15 cellular contexts compared by ENCODE assay signal in the genomic region with DNA sequence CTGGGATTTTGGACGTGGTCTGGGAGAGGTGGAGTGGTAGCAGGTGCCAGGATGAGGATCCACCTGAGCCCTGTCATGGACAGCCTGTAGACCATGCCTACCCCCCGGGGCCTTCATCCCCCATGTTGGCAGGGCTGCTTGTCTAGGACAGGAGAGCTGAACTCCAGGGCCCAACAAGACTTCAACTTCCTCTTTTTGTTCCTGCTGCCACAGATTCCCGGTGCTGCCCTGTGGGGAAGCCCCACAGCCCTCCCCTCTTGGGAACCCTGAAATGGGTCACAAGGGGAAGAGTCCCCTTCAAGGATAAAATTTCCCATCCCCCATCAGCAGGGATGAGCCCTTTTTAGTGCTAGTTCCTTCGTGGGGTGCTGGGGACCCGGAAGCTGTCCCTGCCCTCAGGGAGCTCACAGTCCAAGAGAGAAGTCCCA. TPM values are rescaled to one million over a fixed set of nuclear protein-coding genes. Genes with fewer than 3 reads are reported as not detected.
A peak's percentile ranks its signal among the peaks of the same experiment; 100 is the strongest.
DNase-seq lines count a peak whose midpoint lies in the region; ATAC-seq and TF ChIP-seq lines count a peak whose summit lies in the region.
"Had no signal": no experiment of that assay in that cellular context is flagged by ENCODE, and none has a peak within 500 bp of the region (broad histone marks: within the 10 kb centered on the region; RNA-seq: fewer than 3 reads in every experiment).

No MANE protein-coding gene starts in this region.

- H3K79me2 ChIP-seq in KMS-11 (ENCODE audit: insufficient read depth, low read depth): no peaks in the 10 kb centered on the region; the same call in 1 of the 2 replicates

- peaks cover 0 to 10% of the 10 kb centered on the region in 2 donors for H3K27me3 Mint-ChIP-seq in CD8-positive, alpha-beta memory T cell
- no peaks in the 10 kb centered on the region for H3K27me3 Mint-ChIP-seq in activated T-helper 17 cell treated with anti-CD3 and anti-CD28 coated beads, Interleukin-2, amount 50 U/mL, for 72 hours
- no peaks in the 10 kb centered on the region for H3K27me3 Mint-ChIP-seq in natural killer cell (ENCODE audit: low read depth in 2 of 2)

- peak overlapping the region; percentile 38 to 97 (median 92) for H3K4me3 Mint-ChIP-seq in CD8-positive, alpha-beta memory T cell
- peak overlapping the region; percentile 93 for H3K4me3 Mint-ChIP-seq in activated T-helper 17 cell treated with anti-CD3 and anti-CD28 coated beads, Interleukin-2, amount 50 U/mL, for 72 hours
- peak overlapping the region; percentile 97 for H3K4me3 Mint-ChIP-seq in natural killer cell

- no peaks in the 10 kb centered on the region for H3K27me3 ChIP-seq in CD8-positive, alpha-beta memory T cell (ENCODE audit: insufficient read depth, low read length, poor library complexity, severe bottlenecking)
- H3K27me3 ChIP-seq in KMS-11 (ENCODE audit: insufficient read depth, low read depth): peaks cover 12% of the 10 kb centered on the region; the same call in 1 of the 2 replicates

- intact Hi-C loops in natural killer cell (cut with micrococcal nuclease): loop anchor here (2.0 kb wide), 1 partner anchor 69 kb away; the partner anchor contains the start of genes ACTR1A and SUFU

- peak overlapping the region; percentile 56; the same call in 1 of the 2 replicates for H3K4me2 ChIP-seq in KMS-11

- POLR2A ChIA-PET in CD8-positive, alpha-beta memory T cell (lab: Charles Lee): interaction anchor here (0.6 to 3.2 kb wide), 4 partner anchors 12 to 102 kb away, joined by 3 to 45 read pairs (median 22); partner anchors contain the start of genes C10orf95 and FBXL15

- peak overlapping the region in 6 of 8 donors; percentile 42 to 98 (median 77) for H3K27ac Mint-ChIP-seq in CD8-positive, alpha-beta memory T cell
- H3K27ac Mint-ChIP-seq in activated T-helper 17 cell treated with anti-CD3 and anti-CD28 coated beads, Interleukin-2, amount 50 U/mL, for 72 hours: peak overlapping the region; percentile 93
- peak overlapping the region; percentile 86 to 91 for H3K27ac Mint-ChIP-seq in natural killer cell

- CTCF ChIA-PET in CD8-positive, alpha-beta memory T cell (lab: Charles Lee): interaction anchor here (1.0 to 4.8 kb wide), 4 partner anchors 17 to 70 kb away, joined by 3 to 20 read pairs (median 5); no protein-coding TSS in a partner anchor

- no peaks in the 10 kb centered on the region for H4K20me1 ChIP-seq in KMS-11 (ENCODE audit: insufficient read depth)

- 0 out of 2 replicates have a peak overlapping the region, but pooled peaks have one; percentile 72 for H2AFZ ChIP-seq in KMS-11 (ENCODE audit: low read depth)

- H3K4me1 ChIP-seq in CD8-positive, alpha-beta memory T cell (ENCODE audit: insufficient read depth, low read length): peaks cover 50% of the 10 kb centered on the region
- peaks cover 15% of the 10 kb centered on the region for H3K4me1 ChIP-seq in KMS-11 (ENCODE audit: low read depth, poor library complexity, severe bottlenecking)

- DNase-seq in CD8-positive, alpha-beta memory T cell: no peak
- DNase-seq in natural killer cell (no peak), NCI-H2171 treated with DMSO at 0.1 percent for 48 hours (lab: John Stamatoyannopoulos, UW) (no peak)
- no peak for DNase-seq in stimulated activated CD4-positive, alpha-beta T cell treated with anti-CD3 and anti-CD28 coated beads, Interleukin-1b, Interleukin-23, amount 100 ng/mL, for 48 hours
- DNase-seq: activated CD4-positive, CD25-positive, alpha-beta regulatory T cell; anterior cingulate cortex; DMS153; NCI-H2081 treated with DMSO at 0.1 percent for 48 hours; sigmoid colon had no signal

- H3K4me1 Mint-ChIP-seq in CD8-positive, alpha-beta memory T cell: peaks cover 34 to 57% (median 50%) of the 10 kb centered on the region in 3 donors
- peaks cover 34% of the 10 kb centered on the region for H3K4me1 Mint-ChIP-seq in activated T-helper 17 cell treated with anti-CD3 and anti-CD28 coated beads, Interleukin-2, amount 50 U/mL, for 72 hours
- H3K4me1 Mint-ChIP-seq in natural killer cell: peaks cover 65 to 68% of the 10 kb centered on the region in 2 donors

- peak overlapping the region; percentile 23 for H3K4me3 ChIP-seq in CD8-positive, alpha-beta memory T cell (ENCODE audit: low read length)
- H3K4me3 ChIP-seq in KMS-11 (IDR thresholded peaks at IDR 0.05; ENCODE audit: insufficient read depth, low read depth, low read length): no peak overlapping the region
- H3K4me3 ChIP-seq: mucosa of descending colon had no signal

- no peak for ATAC-seq in activated T-helper 17 cell treated with anti-CD3 and anti-CD28 coated beads, Interleukin-2, amount 50 U/mL, for 72 hours (replicated peaks)
- ATAC-seq in natural killer cell (no peak), HG03460 (IDR thresholded peaks at IDR 0.05; ENCODE audit: unreplicated experiment) (no peak), GM18498 (IDR thresholded peaks at IDR 0.05; ENCODE audit: unreplicated experiment) (no peak)
- ATAC-seq: mucosa of descending colon had no signal

- no peak overlapping the region for H3K9ac ChIP-seq in KMS-11

- H3K36me3 ChIP-seq in CD8-positive, alpha-beta memory T cell (ENCODE audit: insufficient read depth, low read length): no peaks in the 10 kb centered on the region
- H3K36me3 ChIP-seq in KMS-11 (ENCODE audit: insufficient read depth): no peaks in the 10 kb centered on the region
- H3K36me3 ChIP-seq: sigmoid colon had no signal

- H3K9me3 ChIP-seq in CD8-positive, alpha-beta memory T cell (ENCODE audit: low read length): no peaks in the 10 kb centered on the region
- H3K9me3 ChIP-seq: mucosa of descending colon, sigmoid colon had no signal

- H3K9me3 Mint-ChIP-seq in CD8-positive, alpha-beta memory T cell: no peaks in the 10 kb centered on the region
- no peaks in the 10 kb centered on the region for H3K9me3 Mint-ChIP-seq in activated T-helper 17 cell treated with anti-CD3 and anti-CD28 coated beads, Interleukin-2, amount 50 U/mL, for 72 hours
- no peaks in the 10 kb centered on the region for H3K9me3 Mint-ChIP-seq in natural killer cell

- H3K36me3 Mint-ChIP-seq in CD8-positive, alpha-beta memory T cell: peaks cover 0 to 5% (median 0%) of the 10 kb centered on the region in 3 donors
- peaks cover 11% of the 10 kb centered on the region for H3K36me3 Mint-ChIP-seq in activated T-helper 17 cell treated with anti-CD3 and anti-CD28 coated beads, Interleukin-2, amount 50 U/mL, for 72 hours (ENCODE audit: low read depth)
- H3K36me3 Mint-ChIP-seq in natural killer cell: no peaks in the 10 kb centered on the region

- peak overlapping the region; percentile 16 for H3K27ac ChIP-seq in CD8-positive, alpha-beta memory T cell (ENCODE audit: low read depth, low read length)
- no peak overlapping the region for H3K27ac ChIP-seq in KMS-11

- TF ChIP-seq CTCF in KMS-11 (conservative IDR thresholded peaks at IDR 0.05; ENCODE audit: low read depth, low read length) (no peak), natural killer cell (IDR thresholded peaks at IDR 0.05) (no peak)

RNA-seq across cellular contexts. Expression of gene CUEDC2, which starts 1.3 kb away (rescaled TPM):
- 10 to 100 TPM; 62.4 to 64.8 TPM for total RNA-seq in CD8-positive, alpha-beta memory T cell
- polyA plus RNA-seq in CD8-positive, alpha-beta memory T cell: 61.7 TPM
- total RNA-seq in activated T-helper 17 cell treated with anti-CD3 and anti-CD28 coated beads, Interleukin-2, amount 50 U/mL, for 72 hours: 10 to 100 TPM; 53.3 to 58.5 TPM
- total RNA-seq in natural killer cell: 10 to 100 TPM; 35.0 to 43.0 (median 37.7) TPM

RNA-seq across cellular contexts. Expression of gene FBXL15, which starts 13.0 kb away (rescaled TPM):
- total RNA-seq in CD8-positive, alpha-beta memory T cell: 10 to 100 TPM; 13.5 to 16.3 TPM
- polyA plus RNA-seq in CD8-positive, alpha-beta memory T cell: 33.4 TPM
- total RNA-seq in activated T-helper 17 cell treated with anti-CD3 and anti-CD28 coated beads, Interleukin-2, amount 50 U/mL, for 72 hours: 10 to 100 TPM; 12.6 to 15.4 TPM
- 10 to 100 TPM; 15.2 to 17.4 (median 15.5) TPM for total RNA-seq in natural killer cell

RNA-seq across cellular contexts. Expression of gene PSD, which starts 15.0 kb away (rescaled TPM):
- total RNA-seq in CD8-positive, alpha-beta memory T cell: 1 to 10 TPM; 2.5 to 3.2 TPM
- polyA plus RNA-seq in CD8-positive, alpha-beta memory T cell: 1.9 TPM
- 1 to 10 TPM; 3.0 to 8.0 TPM for total RNA-seq in activated T-helper 17 cell treated with anti-CD3 and anti-CD28 coated beads, Interleukin-2, amount 50 U/mL, for 72 hours
- total RNA-seq in natural killer cell: 1 to 10 TPM; 1.9 to 2.4 (median 2.1) TPM

RNA-seq across cellular contexts. Expression of gene C10orf95, which starts 17.7 kb away (rescaled TPM):
- under 1 TPM; 0.57 to 0.62 TPM for total RNA-seq in CD8-positive, alpha-beta memory T cell
- 0.70 TPM for polyA plus RNA-seq in CD8-positive, alpha-beta memory T cell
- total RNA-seq in activated T-helper 17 cell treated with anti-CD3 and anti-CD28 coated beads, Interleukin-2, amount 50 U/mL, for 72 hours: under 1 TPM; 0.29 to 0.39 TPM
- under 1 TPM; 0.25 to 0.41 (median 0.35) TPM for total RNA-seq in natural killer cell
- total RNA-seq: endothelial cell of umbilical vein had no signal

RNA-seq across cellular contexts. Expression of gene NFKB2, which starts 38.1 kb away (rescaled TPM):
- total RNA-seq in CD8-positive, alpha-beta memory T cell: 100 to 1,000 TPM; 323 to 324 TPM
- 14.0 TPM for polyA plus RNA-seq in CD8-positive, alpha-beta memory T cell
- 100 to 1,000 TPM; 192 to 372 TPM for total RNA-seq in activated T-helper 17 cell treated with anti-CD3 and anti-CD28 coated beads, Interleukin-2, amount 50 U/mL, for 72 hours
- 100 to 1,000 TPM; 201 to 264 (median 246) TPM for total RNA-seq in natural killer cell
